In genomic region chr17:44830359-44831269, GRCh38 we compare ENCODE assay signal across 8 cellular contexts. TPM values are rescaled to one million over a fixed set of nuclear protein-coding genes. Genes with fewer than 3 reads are reported as not detected.
DNase-seq lines count a peak whose midpoint lies in the region; ATAC-seq and TF ChIP-seq lines count a peak whose summit lies in the region.

No MANE protein-coding gene starts in this region.

- intact Hi-C loops in activated CD4-positive, alpha-beta memory T cell treated with anti-CD3 and anti-CD28 coated beads for 36 hours (cut with micrococcal nuclease), result no loop called here
- intact Hi-C loops in natural killer cell (cut with micrococcal nuclease), result no loop called here

- H3K4me3 Mint-ChIP-seq in activated CD4-positive, alpha-beta memory T cell treated with anti-CD3 and anti-CD28 coated beads for 36 hours, result peak overlapping the region; percentile 68
- peak overlapping the region; percentile 73 for H3K4me3 Mint-ChIP-seq in natural killer cell

- no peak for TF ChIP-seq CTCF in natural killer cell (IDR thresholded peaks at IDR 0.05)

- in situ Hi-C loops in ACHN (cut with HindIII; ENCODE audit: low pct_ligation_motif_present, low pct_unique_long_range_greater_than_20kb, low sequenced_read_pairs), result no loop called here

- H3K36me3 Mint-ChIP-seq in activated CD4-positive, alpha-beta memory T cell treated with anti-CD3 and anti-CD28 coated beads for 36 hours, result no peaks in the 10 kb centered on the region
- H3K36me3 Mint-ChIP-seq in natural killer cell, result no peaks in the 10 kb centered on the region

- H3K9me3 Mint-ChIP-seq in activated CD4-positive, alpha-beta memory T cell treated with anti-CD3 and anti-CD28 coated beads for 36 hours, result no peaks in the 10 kb centered on the region
- H3K9me3 Mint-ChIP-seq in natural killer cell, result no peaks in the 10 kb centered on the region

- peak; percentile 50 for DNase-seq in ACHN
- peak; percentile 45 for DNase-seq in HEK293T (ENCODE audit: extremely low spot score)
- DNase-seq in activated CD4-positive, alpha-beta memory T cell treated with anti-CD3 and anti-CD28 coated beads for 36 hours, result peak; percentile 19
- DNase-seq in fibroblast of gingiva (ENCODE audit: low read depth), result peak; percentile 8
- DNase-seq in natural killer cell, result no peak
- DNase-seq in SHP77 treated with DMSO at 0.1 percent for 48 hours (lab: John Stamatoyannopoulos, UW), result no peak

- H3K4me1 Mint-ChIP-seq in activated CD4-positive, alpha-beta memory T cell treated with anti-CD3 and anti-CD28 coated beads for 36 hours (ENCODE audit: low read depth), result peaks cover 12% of the 10 kb centered on the region
- peaks cover 9 to 16% of the 10 kb centered on the region in 2 donors for H3K4me1 Mint-ChIP-seq in natural killer cell

- CTCF ChIA-PET in HEK293T (lab: Yijun Ruan, JAX), result interaction anchor here (1.0 to 1.3 kb wide), 2 partner anchors 20 to 51 kb away, joined by 3 to 4 read pairs; no protein-coding TSS in a partner anchor
- CTCF ChIA-PET in activated CD4-positive, alpha-beta memory T cell treated with anti-CD3 and anti-CD28 coated beads for 36 hours (lab: Charles Lee), result interaction anchor here (1.1 to 2.5 kb wide), 3 partner anchors 14 to 55 kb away, joined by 3 to 10 read pairs (median 4); no protein-coding TSS in a partner anchor

- no peak overlapping the region for H3K27ac Mint-ChIP-seq in activated CD4-positive, alpha-beta memory T cell treated with anti-CD3 and anti-CD28 coated beads for 36 hours
- no peak overlapping the region for H3K27ac Mint-ChIP-seq in natural killer cell

- ATAC-seq in natural killer cell (peak in 1 of 3 donors; percentile 39), esophagus mucosa (no peak), GM19455 (IDR thresholded peaks at IDR 0.05; ENCODE audit: unreplicated experiment) (no peak)

- H3K27me3 Mint-ChIP-seq in activated CD4-positive, alpha-beta memory T cell treated with anti-CD3 and anti-CD28 coated beads for 36 hours, result peaks cover 46% of the 10 kb centered on the region
- H3K27me3 Mint-ChIP-seq in natural killer cell (ENCODE audit: low read depth in 2 of 2), result peaks cover 41 to 43% of the 10 kb centered on the region in 2 donors

- POLR2A ChIA-PET in HEK293T (lab: Yijun Ruan, JAX), result interaction anchor here (0.6 to 2.3 kb wide), 2 partner anchors 10 to 11 kb away, joined by 3 to 6 read pairs; no protein-coding TSS in a partner anchor
- POLR2A ChIA-PET in activated CD4-positive, alpha-beta memory T cell treated with anti-CD3 and anti-CD28 coated beads for 36 hours (lab: Charles Lee), result no interaction called here

TF ChIP-seq in HEK293T, 16 proteins besides CTCF, POLR2A, EP300 and RAD21:
- TF ChIP-seq ELF4 (IDR thresholded peaks at IDR 0.05) (no peak), LEF1 (IDR thresholded peaks at IDR 0.05; ENCODE audit: borderline replicate concordance) (0 out of 2 replicates have a peak, but pooled peaks have one; percentile 58), ZNF384 (IDR thresholded peaks at IDR 0.05) (no peak), L3MBTL2 (conservative IDR thresholded peaks at IDR 0.05) (peak; percentile 77; the same call in 1 of the 2 replicates), TARDBP (IDR thresholded peaks at IDR 0.05) (peak; percentile 89)

RNA-seq across cellular contexts. Expression of gene GJC1, which starts 0.5 kb away (rescaled TPM):
- 1 to 10 TPM; 1.9 to 2.7 TPM for total RNA-seq in activated CD4-positive, alpha-beta memory T cell treated with anti-CD3 and anti-CD28 coated beads for 36 hours
- total RNA-seq in natural killer cell, result under 1 TPM in 1 of 3 donors, not detected in 2; 0.16 TPM
- 1.4 TPM for total RNA-seq in esophagus mucosa

RNA-seq across cellular contexts. Expression of gene HIGD1B, which starts 17.1 kb away (rescaled TPM):
- total RNA-seq in activated CD4-positive, alpha-beta memory T cell treated with anti-CD3 and anti-CD28 coated beads for 36 hours, result not detected
- total RNA-seq in natural killer cell (not detected), esophagus mucosa (3.4 TPM)

Comparison
In these comparisons a context has a peak if more than half of its experiments do, and no peak if none do; other contexts are left out.
1. DNase-seq: peak in ACHN (single experiment), HEK293T (single experiment), activated CD4-positive, alpha-beta memory T cell treated with anti-CD3 and anti-CD28 coated beads for 36 hours (single experiment) and fibroblast of gingiva (single experiment); none in natural killer cell (single experiment) and SHP77 treated with DMSO at 0.1 percent for 48 hours (single experiment).